ENCODE assay signal across 20 cellular contexts in genomic region chr13:29878101-29878500, GRCh38. TPM values are rescaled to one million over a fixed set of nuclear protein-coding genes. Genes with fewer than 3 reads are reported as not detected.
DNase-seq lines count a peak whose midpoint lies in the region; ATAC-seq and TF ChIP-seq lines count a peak whose summit lies in the region.
"Had no signal": no experiment of that assay in that cellular context is flagged by ENCODE, and none has a peak within 500 bp of the region (broad histone marks: within the 10 kb centered on the region; RNA-seq: fewer than 3 reads in every experiment).

No MANE protein-coding gene starts in this region.

- H3K9me3 Mint-ChIP-seq in Caco-2 (ENCODE audit: unreplicated experiment), result no peaks in the 10 kb centered on the region
- H3K9me3 Mint-ChIP-seq in activated naive CD4-positive, alpha-beta T cell treated with anti-CD3 and anti-CD28 coated beads for 36 hours, result no peaks in the 10 kb centered on the region
- H3K9me3 Mint-ChIP-seq: CD8-positive, alpha-beta memory T cell had no signal

- BruUV-seq in Caco-2 (replicated peaks; lab: Mats Ljungman, UMichigan), result no TSS peak

- no peak overlapping the region for H4K8ac ChIP-seq in mesendoderm (ENCODE audit: low read depth, low read length)

- H3K4me2 ChIP-seq in mesendoderm (ENCODE audit: low read length), result no peak overlapping the region
- H3K4me2 ChIP-seq: BLaER1 treated with 17β-estradiol and CSF1 and Interleukin-3, amounts not matched to agents 10 nM and 100 nM had no signal

- H2BK120ac ChIP-seq in mesendoderm (ENCODE audit: low read depth, low read length), result no peak overlapping the region

- no peak overlapping the region for H2BK5ac ChIP-seq in mesendoderm (ENCODE audit: low read length)

- H3K79me1 ChIP-seq in mesendoderm (ENCODE audit: low read length), result no peaks in the 10 kb centered on the region

- no peak overlapping the region for H4K5ac ChIP-seq in mesendoderm (ENCODE audit: low read length)

- CTCF ChIA-PET in Caco-2 (lab: Charles Lee), result interaction anchor here (0.8 to 1.6 kb wide), 3 partner anchors 46 to 235 kb away, joined by 3 to 6 read pairs (median 4); no protein-coding TSS in a partner anchor
- CTCF ChIA-PET in activated naive CD4-positive, alpha-beta T cell treated with anti-CD3 and anti-CD28 coated beads for 36 hours (lab: Charles Lee), result no interaction called here

- no peak overlapping the region for H3K56ac ChIP-seq in mesendoderm (ENCODE audit: low read length)

- TF ChIP-seq CTCF in Caco-2 (IDR thresholded peaks at IDR 0.05; ENCODE audit: insufficient read depth in 1 of 2, low read depth in 1 of 2, low read length in 1 of 2, severe bottlenecking in 1 of 2, unreplicated experiment in 1 of 2), result no peak
- no peak for TF ChIP-seq CTCF in colonic mucosa (IDR thresholded peaks at IDR 0.05)

- DNase-seq in Caco-2, result no peak
- peak; percentile 10 for DNase-seq in NCI-H69 (lab: John Stamatoyannopoulos, UW)
- no peak for DNase-seq in colonic mucosa
- peak; percentile 74 for DNase-seq in mesendoderm
- no peak for DNase-seq in activated naive CD4-positive, alpha-beta T cell treated with anti-CD3 and anti-CD28 coated beads for 36 hours
- no peak for DNase-seq in NCI-H510A (lab: John Stamatoyannopoulos, UW)
- DNase-seq: CD8-positive, alpha-beta memory T cell; DMS 273 treated with DMSO at 0.1 percent for 48 hours; H7; MM.1S; NCI-H1092 treated with DMSO at 0.1 percent for 48 hours; NCI-H1694; NCI-H345; NCI-H526 treated with DMSO at 0.1 percent for 48 hours; PC-3 had no signal

- H3K4me3 ChIP-seq in Caco-2 (ENCODE audit: low read depth, low read length), result no peak overlapping the region
- no peak overlapping the region for H3K4me3 ChIP-seq in colonic mucosa
- no peak overlapping the region for H3K4me3 ChIP-seq in mesendoderm (ENCODE audit: low read length)
- H3K4me3 ChIP-seq: BLaER1 treated with 17β-estradiol and CSF1 and Interleukin-3, amounts not matched to agents 10 nM and 100 nM had no signal

- H3K27ac Mint-ChIP-seq in Caco-2 (ENCODE audit: unreplicated experiment), result peak overlapping the region; percentile 25
- H3K27ac Mint-ChIP-seq in activated naive CD4-positive, alpha-beta T cell treated with anti-CD3 and anti-CD28 coated beads for 36 hours, result no peak overlapping the region
- H3K27ac Mint-ChIP-seq: IgD-negative memory B cell had no signal

- no peaks in the 10 kb centered on the region for H3K27me3 ChIP-seq in Caco-2 (replicated peaks; ENCODE audit: control insufficient read depth, insufficient read depth, low read length)
- no peaks in the 10 kb centered on the region for H3K27me3 ChIP-seq in colonic mucosa
- H3K27me3 ChIP-seq in mesendoderm (ENCODE audit: insufficient read depth, low read length, poor library complexity), result no peaks in the 10 kb centered on the region

- no peaks in the 10 kb centered on the region for H3K9me3 ChIP-seq in Caco-2
- no peaks in the 10 kb centered on the region for H3K9me3 ChIP-seq in colonic mucosa
- H3K9me3 ChIP-seq: BLaER1 treated with 17β-estradiol and CSF1 and Interleukin-3, amounts not matched to agents 10 nM and 100 nM had no signal

- peak overlapping the region; percentile 92 for H2BK15ac ChIP-seq in mesendoderm (replicated peaks; ENCODE audit: low read depth)

- no peaks in the 10 kb centered on the region for H3K27me3 Mint-ChIP-seq in Caco-2 (ENCODE audit: insufficient read depth, unreplicated experiment)
- H3K27me3 Mint-ChIP-seq in activated naive CD4-positive, alpha-beta T cell treated with anti-CD3 and anti-CD28 coated beads for 36 hours (ENCODE audit: low read depth), result no peaks in the 10 kb centered on the region

- peak overlapping the region; percentile 59 for H3K4me3 Mint-ChIP-seq in Caco-2 (ENCODE audit: unreplicated experiment)
- no peak overlapping the region for H3K4me3 Mint-ChIP-seq in activated naive CD4-positive, alpha-beta T cell treated with anti-CD3 and anti-CD28 coated beads for 36 hours
- H3K4me3 Mint-ChIP-seq: CD8-positive, alpha-beta memory T cell; IgD-negative memory B cell had no signal

- intact Hi-C loops in Caco-2 (cut with micrococcal nuclease; ENCODE audit: unreplicated experiment), result no loop called here
- intact Hi-C loops in colonic mucosa (cut with DNase I), result no loop called here
- intact Hi-C loops in activated naive CD4-positive, alpha-beta T cell treated with anti-CD3 and anti-CD28 coated beads for 36 hours (cut with micrococcal nuclease), result no loop called here

- ATAC-seq in GM21447 (IDR thresholded peaks at IDR 0.05; ENCODE audit: unreplicated experiment), result no peak
- ATAC-seq in GM21576 (IDR thresholded peaks at IDR 0.05; ENCODE audit: unreplicated experiment), result no peak
- ATAC-seq: PC-3 had no signal

- no peak overlapping the region for H2AK5ac ChIP-seq in mesendoderm (ENCODE audit: low read length)

- no CpG with 5 or more reads among the region's 2 CpGs for WGBS in mesendoderm (ENCODE audit: extremely low coverage, insufficient coverage, low lambda C conversion rate)

- H3K27ac ChIP-seq in colonic mucosa (peak overlapping the region; percentile 53), mesendoderm (ENCODE audit: low read depth, low read length) (no peak overlapping the region)
- H3K27ac ChIP-seq: BLaER1 treated with 17β-estradiol and CSF1 and Interleukin-3, amounts not matched to agents 10 nM and 100 nM; RWPE1 had no signal

- H3K4ac ChIP-seq in mesendoderm (ENCODE audit: low read depth, low read length), result no peak overlapping the region

- H3K9ac ChIP-seq in colonic mucosa (ENCODE audit: low read depth in 2 of 2, low read length in 2 of 2), result no peak overlapping the region
- H3K9ac ChIP-seq in mesendoderm (ENCODE audit: low read length), result no peak overlapping the region
- H3K9ac ChIP-seq: BLaER1 treated with 17β-estradiol and CSF1 and Interleukin-3, amounts not matched to agents 10 nM and 100 nM had no signal

- H3K36me3 Mint-ChIP-seq in Caco-2 (ENCODE audit: insufficient read depth, unreplicated experiment), result no peaks in the 10 kb centered on the region
- no peaks in the 10 kb centered on the region for H3K36me3 Mint-ChIP-seq in activated naive CD4-positive, alpha-beta T cell treated with anti-CD3 and anti-CD28 coated beads for 36 hours (ENCODE audit: low read depth)
- H3K36me3 Mint-ChIP-seq: CD8-positive, alpha-beta memory T cell had no signal

- no peaks in the 10 kb centered on the region for H3K79me2 ChIP-seq in mesendoderm (ENCODE audit: control insufficient read depth, insufficient read depth, low read length)

- no peaks in the 10 kb centered on the region for H3K36me3 ChIP-seq in Caco-2 (ENCODE audit: control insufficient read depth, insufficient read depth, low read length)
- H3K36me3 ChIP-seq in colonic mucosa, result no peaks in the 10 kb centered on the region
- no peaks in the 10 kb centered on the region for H3K36me3 ChIP-seq in mesendoderm (ENCODE audit: control insufficient read depth, insufficient read depth, low read length)
- H3K36me3 ChIP-seq: BLaER1 treated with 17β-estradiol and CSF1 and Interleukin-3, amounts not matched to agents 10 nM and 100 nM had no signal

- H3K4me1 ChIP-seq in Caco-2 (peaks cover 23% of the 10 kb centered on the region), colonic mucosa (no peaks in the 10 kb centered on the region), mesendoderm (ENCODE audit: control insufficient read depth, low read depth, low read length) (peaks cover 12% of the 10 kb centered on the region)

- H3K23ac ChIP-seq in mesendoderm (ENCODE audit: low read length), result no peak overlapping the region

- peaks cover 20% of the 10 kb centered on the region for H3K4me1 Mint-ChIP-seq in Caco-2 (ENCODE audit: low read depth, unreplicated experiment)
- no peaks in the 10 kb centered on the region for H3K4me1 Mint-ChIP-seq in activated naive CD4-positive, alpha-beta T cell treated with anti-CD3 and anti-CD28 coated beads for 36 hours (ENCODE audit: low read depth)
- H3K4me1 Mint-ChIP-seq: CD8-positive, alpha-beta memory T cell; IgD-negative memory B cell had no signal

- POLR2A ChIA-PET in Caco-2 (lab: Charles Lee), result interaction anchor here (1.0 kb wide), 1 partner anchor 28 kb away, joined by 3 read pairs; the partner anchor contains the start of gene UBL3

- H3K18ac ChIP-seq in mesendoderm (ENCODE audit: low read length), result no peak overlapping the region

RNA-seq across cellular contexts. Expression of gene UBL3, which starts 27.7 kb away (rescaled TPM):
- total RNA-seq in Caco-2 (2022), result 37.4 and 37.5 TPM in 2 replicates
- total RNA-seq in colonic mucosa, result 10 to 100 TPM; 30.0 to 50.3 TPM
- 16.0 TPM for polyA plus RNA-seq in mesendoderm (2013, experiment 1 of 2)
- polyA plus RNA-seq in mesendoderm (2013, experiment 2 of 2), result 15.7 TPM
- 1 to 10 TPM; 8.3 to 8.5 TPM for total RNA-seq in activated naive CD4-positive, alpha-beta T cell treated with anti-CD3 and anti-CD28 coated beads for 36 hours

Comparison
In these comparisons a context has a peak if more than half of its experiments do, and no peak if none do; other contexts are left out.
1. DNase-seq: peak in NCI-H69 (single experiment) and mesendoderm (single experiment); none in Caco-2 (0 of 2), colonic mucosa (single experiment), activated naive CD4-positive, alpha-beta T cell treated with anti-CD3 and anti-CD28 coated beads for 36 hours (single experiment) and NCI-H510A (single experiment).